23 cellular contexts compared by ENCODE assay signal in genomic region chr6:165468361-165468760, GRCh38.
"Had no signal": no experiment of that assay in that cellular context is flagged by ENCODE, and none has a peak within 500 bp of the region (broad histone marks: within the 10 kb centered on the region; RNA-seq: fewer than 3 reads in every experiment).

No MANE protein-coding gene starts in this region.

- H2AFZ ChIP-seq: neural progenitor cell, parathyroid adenoma had no signal

- H3K4me3 ChIP-seq: neural progenitor cell, ovary, psoas muscle, right lobe of liver, sigmoid colon, stomach, thoracic aorta, thyroid gland, tibial nerve, upper lobe of left lung, vagina had no signal

- H3K9me3 ChIP-seq: ovary, psoas muscle, right lobe of liver, thyroid gland had no signal

- H3K4me2 ChIP-seq: neural progenitor cell had no signal

- H3K36me3 ChIP-seq: neural progenitor cell, ovary, right lobe of liver, sigmoid colon, stomach, thoracic aorta, thyroid gland, tibial nerve, upper lobe of left lung, vagina had no signal

- H3K27me3 ChIP-seq: neural progenitor cell, ovary, right lobe of liver, sigmoid colon, stomach, thyroid gland, tibial nerve, upper lobe of left lung, vagina had no signal

- H3K79me2 ChIP-seq: parathyroid adenoma had no signal

- H3K4me1 ChIP-seq: neural progenitor cell, parathyroid adenoma, psoas muscle, right lobe of liver, sigmoid colon, stomach, thyroid gland, tibial nerve, upper lobe of left lung, vagina had no signal

- H3K27ac ChIP-seq: neural progenitor cell, ovary, parathyroid adenoma, psoas muscle, right lobe of liver, sigmoid colon, stomach, thoracic aorta, thyroid gland, tibial nerve, upper lobe of left lung, vagina had no signal

- ATAC-seq: psoas muscle; right cardiac atrium; right lobe of liver; stimulated activated effector memory CD8-positive, alpha-beta T cell treated with anti-CD3 and anti-CD28 coated beads, Interleukin-12 subunit alpha, Interleukin-12 subunit beta, amount 100 ng/mL, for 72 hours; stimulated activated naive B cell treated with anti-CD40 and anti-IgM and Interleukin-4, amounts not matched to agents 10 μg/mL and 1 μg/mL and 100 μg/mL, for 72 hours had no signal

- DNase-seq: occipital lobe; ovary; posterior cingulate gyrus; psoas muscle; right cardiac atrium; right lobe of liver; sigmoid colon; small intestine; stimulated activated CD4-positive, alpha-beta T cell treated with anti-CD3 and anti-CD28 coated beads, Interleukin-15, amount 100 ng/mL, for 24 hours; stimulated activated CD4-positive, alpha-beta T cell treated with anti-CD3 and anti-CD28 coated beads, Interleukin-2, amount 100 ng/mL, for 24 hours; stimulated activated CD4-positive, alpha-beta T cell treated with anti-CD3 and anti-CD28 coated beads, Interleukin-2, amount 100 ng/mL, for 48 hours; stimulated activated CD4-positive, alpha-beta T cell treated with anti-CD3 and anti-CD28 coated beads, Interleukin-4, amount 100 ng/mL, for 24 hours; stimulated activated naive B cell treated with anti-CD40 and anti-IgM and Interleukin-4, amounts not matched to agents 10 μg/mL and 1 μg/mL and 100 μg/mL, for 72 hours; stimulated activated naive CD4-positive, alpha-beta T cell treated with Interleukin-2 at 50 U/mL for 16 hours; stomach; thyroid gland; upper lobe of left lung had no signal
